In genomic region chr7:94602181-94602580, GRCh38 we compare ENCODE assay signal across 1 cellular context.
TF ChIP-seq lines count a peak whose summit lies in the region.

No MANE protein-coding gene starts in this region.

TF ChIP-seq in endothelial cell of umbilical vein, 7 proteins besides CTCF, POLR2A, EP300 and RAD21 (continued from another document):
- no peak for TF ChIP-seq JUN (IDR thresholded peaks at IDR 0.05; ENCODE audit: borderline replicate concordance, insufficient read depth, insufficient read length, low read depth)
- TF ChIP-seq GATA2 (IDR thresholded peaks at IDR 0.05; ENCODE audit: insufficient read depth, insufficient read length, low read depth, low read length), result no peak
- TF ChIP-seq POLR2AphosphoS5 (IDR thresholded peaks at IDR 0.05; ENCODE audit: insufficient read depth, low read depth, low read length), result no peak
- no peak for TF ChIP-seq MYC (IDR thresholded peaks at IDR 0.05; ENCODE audit: low read depth, low read length)
